Comparison of ENCODE assay signal across 1 cellular context in the genomic region with DNA sequence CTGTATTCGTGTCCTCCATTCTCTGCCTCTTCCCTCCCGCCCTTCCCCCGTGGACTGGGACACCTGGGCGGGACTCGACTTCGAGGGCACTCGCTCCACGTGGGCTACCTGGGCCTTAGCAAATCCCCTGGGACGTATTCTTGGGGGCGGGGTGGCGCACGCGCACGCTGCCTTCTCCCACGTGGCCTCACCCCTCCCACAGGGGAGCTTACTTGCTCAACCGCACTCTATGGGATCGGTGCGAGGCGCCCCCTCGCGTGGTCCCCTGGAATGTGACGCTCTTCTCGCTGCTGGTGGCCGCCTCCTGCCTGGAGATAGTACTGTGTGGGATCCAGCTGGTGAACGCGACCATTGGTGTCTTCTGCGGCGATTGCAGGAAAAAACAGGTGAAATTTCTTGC.
TF ChIP-seq lines count a peak whose summit lies in the region.

No MANE protein-coding gene starts in this region.

TF ChIP-seq in K562, 482 proteins besides CTCF, POLR2A, EP300 and RAD21 (continues in another document):
- TF ChIP-seq PURB (CRISPR knock-in tag; IDR thresholded peaks at IDR 0.05; ENCODE audit: low read depth) (no peak), MEF2A (IDR thresholded peaks at IDR 0.05; ENCODE audit: control insufficient read depth, low read depth, low read length) (no peak), MAZ (CRISPR knock-in tag; conservative IDR thresholded peaks at IDR 0.05 in 1 of 2, IDR thresholded peaks at IDR 0.05 in 1 of 2) (peak in 1 of 2 experiments; percentile 70; a peak in 2 of 4 replicates), PRMT5 (CRISPR knock-in tag; IDR thresholded peaks at IDR 0.05) (no peak), CREM (IDR thresholded peaks at IDR 0.05; ENCODE audit: low read depth) (0 out of 2 replicates have a peak, but pooled peaks have one; percentile 22), MYBL2 (IDR thresholded peaks at IDR 0.05; ENCODE audit: low read depth) (no peak), MYBL2 (CRISPR knock-in tag; IDR thresholded peaks at IDR 0.05; ENCODE audit: borderline replicate concordance) (no peak), L3MBTL2 (IDR thresholded peaks at IDR 0.05) (peak; percentile 96), NFATC3 (IDR thresholded peaks at IDR 0.05) (no peak), NRF1 (conservative IDR thresholded peaks at IDR 0.05 in 1 of 2, IDR thresholded peaks at IDR 0.05 in 1 of 2) (peak; percentile 89 to 91), ZBED1 (IDR thresholded peaks at IDR 0.05) (no peak), CEBPG (CRISPR knock-in tag; IDR thresholded peaks at IDR 0.05) (0 out of 2 replicates have a peak, but pooled peaks have one; percentile 32), CEBPG (tag; conservative IDR thresholded peaks at IDR 0.05 in 1 of 2, IDR thresholded peaks at IDR 0.05 in 1 of 2) (no peak), STAG1 (CRISPR knock-in tag; IDR thresholded peaks at IDR 0.05; ENCODE audit: borderline replicate concordance) (peak; percentile 32; the same call in 1 of the 2 replicates), CEBPB (tag; IDR thresholded peaks at IDR 0.05) (peak; percentile 55), ZNF436 (CRISPR knock-in tag; IDR thresholded peaks at IDR 0.05) (no peak), GABPB1 (CRISPR knock-in tag; IDR thresholded peaks at IDR 0.05) (no peak), MYC (IDR thresholded peaks at IDR 0.05; ENCODE audit: low read depth, low read length) (peak; percentile 71; the same call in 1 of the 2 replicates), MYC (CRISPR knock-in tag; IDR thresholded peaks at IDR 0.05; ENCODE audit: borderline replicate concordance, low read depth) (no peak), TCFL5 (CRISPR knock-in tag; conservative IDR thresholded peaks at IDR 0.05) (no peak)
- TF ChIP-seq, protein P1, sequence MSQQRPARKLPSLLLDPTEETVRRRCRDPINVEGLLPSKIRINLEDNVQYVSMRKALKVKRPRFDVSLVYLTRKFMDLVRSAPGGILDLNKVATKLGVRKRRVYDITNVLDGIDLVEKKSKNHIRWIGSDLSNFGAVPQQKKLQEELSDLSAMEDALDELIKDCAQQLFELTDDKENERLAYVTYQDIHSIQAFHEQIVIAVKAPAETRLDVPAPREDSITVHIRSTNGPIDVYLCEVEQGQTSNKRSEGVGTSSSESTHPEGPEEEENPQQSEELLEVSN (IDR thresholded peaks at IDR 0.05; ENCODE audit: borderline replicate concordance in 1 of 2, extremely low read depth in 1 of 2, insufficient read depth in 1 of 2, insufficient read length in 1 of 2, low read depth in 1 of 2, low read length in 1 of 2, poor library complexity in 1 of 2, severe bottlenecking in 1 of 2) = peak; percentile 79 to 81
- TF ChIP-seq, protein P2, sequence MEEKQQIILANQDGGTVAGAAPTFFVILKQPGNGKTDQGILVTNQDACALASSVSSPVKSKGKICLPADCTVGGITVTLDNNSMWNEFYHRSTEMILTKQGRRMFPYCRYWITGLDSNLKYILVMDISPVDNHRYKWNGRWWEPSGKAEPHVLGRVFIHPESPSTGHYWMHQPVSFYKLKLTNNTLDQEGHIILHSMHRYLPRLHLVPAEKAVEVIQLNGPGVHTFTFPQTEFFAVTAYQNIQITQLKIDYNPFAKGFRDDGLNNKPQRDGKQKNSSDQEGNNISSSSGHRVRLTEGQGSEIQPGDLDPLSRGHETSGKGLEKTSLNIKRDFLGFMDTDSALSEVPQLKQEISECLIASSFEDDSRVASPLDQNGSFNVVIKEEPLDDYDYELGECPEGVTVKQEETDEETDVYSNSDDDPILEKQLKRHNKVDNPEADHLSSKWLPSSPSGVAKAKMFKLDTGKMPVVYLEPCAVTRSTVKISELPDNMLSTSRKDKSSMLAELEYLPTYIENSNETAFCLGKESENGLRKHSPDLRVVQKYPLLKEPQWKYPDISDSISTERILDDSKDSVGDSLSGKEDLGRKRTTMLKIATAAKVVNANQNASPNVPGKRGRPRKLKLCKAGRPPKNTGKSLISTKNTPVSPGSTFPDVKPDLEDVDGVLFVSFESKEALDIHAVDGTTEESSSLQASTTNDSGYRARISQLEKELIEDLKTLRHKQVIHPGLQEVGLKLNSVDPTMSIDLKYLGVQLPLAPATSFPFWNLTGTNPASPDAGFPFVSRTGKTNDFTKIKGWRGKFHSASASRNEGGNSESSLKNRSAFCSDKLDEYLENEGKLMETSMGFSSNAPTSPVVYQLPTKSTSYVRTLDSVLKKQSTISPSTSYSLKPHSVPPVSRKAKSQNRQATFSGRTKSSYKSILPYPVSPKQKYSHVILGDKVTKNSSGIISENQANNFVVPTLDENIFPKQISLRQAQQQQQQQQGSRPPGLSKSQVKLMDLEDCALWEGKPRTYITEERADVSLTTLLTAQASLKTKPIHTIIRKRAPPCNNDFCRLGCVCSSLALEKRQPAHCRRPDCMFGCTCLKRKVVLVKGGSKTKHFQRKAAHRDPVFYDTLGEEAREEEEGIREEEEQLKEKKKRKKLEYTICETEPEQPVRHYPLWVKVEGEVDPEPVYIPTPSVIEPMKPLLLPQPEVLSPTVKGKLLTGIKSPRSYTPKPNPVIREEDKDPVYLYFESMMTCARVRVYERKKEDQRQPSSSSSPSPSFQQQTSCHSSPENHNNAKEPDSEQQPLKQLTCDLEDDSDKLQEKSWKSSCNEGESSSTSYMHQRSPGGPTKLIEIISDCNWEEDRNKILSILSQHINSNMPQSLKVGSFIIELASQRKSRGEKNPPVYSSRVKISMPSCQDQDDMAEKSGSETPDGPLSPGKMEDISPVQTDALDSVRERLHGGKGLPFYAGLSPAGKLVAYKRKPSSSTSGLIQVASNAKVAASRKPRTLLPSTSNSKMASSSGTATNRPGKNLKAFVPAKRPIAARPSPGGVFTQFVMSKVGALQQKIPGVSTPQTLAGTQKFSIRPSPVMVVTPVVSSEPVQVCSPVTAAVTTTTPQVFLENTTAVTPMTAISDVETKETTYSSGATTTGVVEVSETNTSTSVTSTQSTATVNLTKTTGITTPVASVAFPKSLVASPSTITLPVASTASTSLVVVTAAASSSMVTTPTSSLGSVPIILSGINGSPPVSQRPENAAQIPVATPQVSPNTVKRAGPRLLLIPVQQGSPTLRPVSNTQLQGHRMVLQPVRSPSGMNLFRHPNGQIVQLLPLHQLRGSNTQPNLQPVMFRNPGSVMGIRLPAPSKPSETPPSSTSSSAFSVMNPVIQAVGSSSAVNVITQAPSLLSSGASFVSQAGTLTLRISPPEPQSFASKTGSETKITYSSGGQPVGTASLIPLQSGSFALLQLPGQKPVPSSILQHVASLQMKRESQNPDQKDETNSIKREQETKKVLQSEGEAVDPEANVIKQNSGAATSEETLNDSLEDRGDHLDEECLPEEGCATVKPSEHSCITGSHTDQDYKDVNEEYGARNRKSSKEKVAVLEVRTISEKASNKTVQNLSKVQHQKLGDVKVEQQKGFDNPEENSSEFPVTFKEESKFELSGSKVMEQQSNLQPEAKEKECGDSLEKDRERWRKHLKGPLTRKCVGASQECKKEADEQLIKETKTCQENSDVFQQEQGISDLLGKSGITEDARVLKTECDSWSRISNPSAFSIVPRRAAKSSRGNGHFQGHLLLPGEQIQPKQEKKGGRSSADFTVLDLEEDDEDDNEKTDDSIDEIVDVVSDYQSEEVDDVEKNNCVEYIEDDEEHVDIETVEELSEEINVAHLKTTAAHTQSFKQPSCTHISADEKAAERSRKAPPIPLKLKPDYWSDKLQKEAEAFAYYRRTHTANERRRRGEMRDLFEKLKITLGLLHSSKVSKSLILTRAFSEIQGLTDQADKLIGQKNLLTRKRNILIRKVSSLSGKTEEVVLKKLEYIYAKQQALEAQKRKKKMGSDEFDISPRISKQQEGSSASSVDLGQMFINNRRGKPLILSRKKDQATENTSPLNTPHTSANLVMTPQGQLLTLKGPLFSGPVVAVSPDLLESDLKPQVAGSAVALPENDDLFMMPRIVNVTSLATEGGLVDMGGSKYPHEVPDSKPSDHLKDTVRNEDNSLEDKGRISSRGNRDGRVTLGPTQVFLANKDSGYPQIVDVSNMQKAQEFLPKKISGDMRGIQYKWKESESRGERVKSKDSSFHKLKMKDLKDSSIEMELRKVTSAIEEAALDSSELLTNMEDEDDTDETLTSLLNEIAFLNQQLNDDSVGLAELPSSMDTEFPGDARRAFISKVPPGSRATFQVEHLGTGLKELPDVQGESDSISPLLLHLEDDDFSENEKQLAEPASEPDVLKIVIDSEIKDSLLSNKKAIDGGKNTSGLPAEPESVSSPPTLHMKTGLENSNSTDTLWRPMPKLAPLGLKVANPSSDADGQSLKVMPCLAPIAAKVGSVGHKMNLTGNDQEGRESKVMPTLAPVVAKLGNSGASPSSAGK (IDR thresholded peaks at IDR 0.05) = peak; percentile 92
- TF ChIP-seq, protein P3, sequence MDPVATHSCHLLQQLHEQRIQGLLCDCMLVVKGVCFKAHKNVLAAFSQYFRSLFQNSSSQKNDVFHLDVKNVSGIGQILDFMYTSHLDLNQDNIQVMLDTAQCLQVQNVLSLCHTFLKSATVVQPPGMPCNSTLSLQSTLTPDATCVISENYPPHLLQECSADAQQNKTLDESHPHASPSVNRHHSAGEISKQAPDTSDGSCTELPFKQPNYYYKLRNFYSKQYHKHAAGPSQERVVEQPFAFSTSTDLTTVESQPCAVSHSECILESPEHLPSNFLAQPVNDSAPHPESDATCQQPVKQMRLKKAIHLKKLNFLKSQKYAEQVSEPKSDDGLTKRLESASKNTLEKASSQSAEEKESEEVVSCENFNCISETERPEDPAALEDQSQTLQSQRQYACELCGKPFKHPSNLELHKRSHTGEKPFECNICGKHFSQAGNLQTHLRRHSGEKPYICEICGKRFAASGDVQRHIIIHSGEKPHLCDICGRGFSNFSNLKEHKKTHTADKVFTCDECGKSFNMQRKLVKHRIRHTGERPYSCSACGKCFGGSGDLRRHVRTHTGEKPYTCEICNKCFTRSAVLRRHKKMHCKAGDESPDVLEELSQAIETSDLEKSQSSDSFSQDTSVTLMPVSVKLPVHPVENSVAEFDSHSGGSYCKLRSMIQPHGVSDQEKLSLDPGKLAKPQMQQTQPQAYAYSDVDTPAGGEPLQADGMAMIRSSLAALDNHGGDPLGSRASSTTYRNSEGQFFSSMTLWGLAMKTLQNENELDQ (CRISPR knock-in tag; IDR thresholded peaks at IDR 0.05; ENCODE audit: borderline replicate concordance) = no peak
- TF ChIP-seq, protein P4, sequence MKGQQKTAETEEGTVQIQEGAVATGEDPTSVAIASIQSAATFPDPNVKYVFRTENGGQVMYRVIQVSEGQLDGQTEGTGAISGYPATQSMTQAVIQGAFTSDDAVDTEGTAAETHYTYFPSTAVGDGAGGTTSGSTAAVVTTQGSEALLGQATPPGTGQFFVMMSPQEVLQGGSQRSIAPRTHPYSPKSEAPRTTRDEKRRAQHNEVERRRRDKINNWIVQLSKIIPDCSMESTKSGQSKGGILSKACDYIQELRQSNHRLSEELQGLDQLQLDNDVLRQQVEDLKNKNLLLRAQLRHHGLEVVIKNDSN (CRISPR knock-in tag; IDR thresholded peaks at IDR 0.05) = peak; percentile 85
- TF ChIP-seq, protein P5, sequence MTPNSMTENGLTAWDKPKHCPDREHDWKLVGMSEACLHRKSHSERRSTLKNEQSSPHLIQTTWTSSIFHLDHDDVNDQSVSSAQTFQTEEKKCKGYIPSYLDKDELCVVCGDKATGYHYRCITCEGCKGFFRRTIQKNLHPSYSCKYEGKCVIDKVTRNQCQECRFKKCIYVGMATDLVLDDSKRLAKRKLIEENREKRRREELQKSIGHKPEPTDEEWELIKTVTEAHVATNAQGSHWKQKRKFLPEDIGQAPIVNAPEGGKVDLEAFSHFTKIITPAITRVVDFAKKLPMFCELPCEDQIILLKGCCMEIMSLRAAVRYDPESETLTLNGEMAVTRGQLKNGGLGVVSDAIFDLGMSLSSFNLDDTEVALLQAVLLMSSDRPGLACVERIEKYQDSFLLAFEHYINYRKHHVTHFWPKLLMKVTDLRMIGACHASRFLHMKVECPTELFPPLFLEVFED (CRISPR knock-in tag; conservative IDR thresholded peaks at IDR 0.05) = no peak
- TF ChIP-seq, protein P6, sequence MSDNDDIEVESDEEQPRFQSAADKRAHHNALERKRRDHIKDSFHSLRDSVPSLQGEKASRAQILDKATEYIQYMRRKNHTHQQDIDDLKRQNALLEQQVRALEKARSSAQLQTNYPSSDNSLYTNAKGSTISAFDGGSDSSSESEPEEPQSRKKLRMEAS (CRISPR knock-in tag; IDR thresholded peaks at IDR 0.05) = peak; percentile 80
- TF ChIP-seq, protein P7, sequence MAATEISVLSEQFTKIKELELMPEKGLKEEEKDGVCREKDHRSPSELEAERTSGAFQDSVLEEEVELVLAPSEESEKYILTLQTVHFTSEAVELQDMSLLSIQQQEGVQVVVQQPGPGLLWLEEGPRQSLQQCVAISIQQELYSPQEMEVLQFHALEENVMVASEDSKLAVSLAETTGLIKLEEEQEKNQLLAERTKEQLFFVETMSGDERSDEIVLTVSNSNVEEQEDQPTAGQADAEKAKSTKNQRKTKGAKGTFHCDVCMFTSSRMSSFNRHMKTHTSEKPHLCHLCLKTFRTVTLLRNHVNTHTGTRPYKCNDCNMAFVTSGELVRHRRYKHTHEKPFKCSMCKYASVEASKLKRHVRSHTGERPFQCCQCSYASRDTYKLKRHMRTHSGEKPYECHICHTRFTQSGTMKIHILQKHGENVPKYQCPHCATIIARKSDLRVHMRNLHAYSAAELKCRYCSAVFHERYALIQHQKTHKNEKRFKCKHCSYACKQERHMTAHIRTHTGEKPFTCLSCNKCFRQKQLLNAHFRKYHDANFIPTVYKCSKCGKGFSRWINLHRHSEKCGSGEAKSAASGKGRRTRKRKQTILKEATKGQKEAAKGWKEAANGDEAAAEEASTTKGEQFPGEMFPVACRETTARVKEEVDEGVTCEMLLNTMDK (IDR thresholded peaks at IDR 0.05; ENCODE audit: borderline replicate concordance, insufficient read depth, low read depth, low read length, poor library complexity, severe bottlenecking) = peak; percentile 40
- TF ChIP-seq, protein P8, sequence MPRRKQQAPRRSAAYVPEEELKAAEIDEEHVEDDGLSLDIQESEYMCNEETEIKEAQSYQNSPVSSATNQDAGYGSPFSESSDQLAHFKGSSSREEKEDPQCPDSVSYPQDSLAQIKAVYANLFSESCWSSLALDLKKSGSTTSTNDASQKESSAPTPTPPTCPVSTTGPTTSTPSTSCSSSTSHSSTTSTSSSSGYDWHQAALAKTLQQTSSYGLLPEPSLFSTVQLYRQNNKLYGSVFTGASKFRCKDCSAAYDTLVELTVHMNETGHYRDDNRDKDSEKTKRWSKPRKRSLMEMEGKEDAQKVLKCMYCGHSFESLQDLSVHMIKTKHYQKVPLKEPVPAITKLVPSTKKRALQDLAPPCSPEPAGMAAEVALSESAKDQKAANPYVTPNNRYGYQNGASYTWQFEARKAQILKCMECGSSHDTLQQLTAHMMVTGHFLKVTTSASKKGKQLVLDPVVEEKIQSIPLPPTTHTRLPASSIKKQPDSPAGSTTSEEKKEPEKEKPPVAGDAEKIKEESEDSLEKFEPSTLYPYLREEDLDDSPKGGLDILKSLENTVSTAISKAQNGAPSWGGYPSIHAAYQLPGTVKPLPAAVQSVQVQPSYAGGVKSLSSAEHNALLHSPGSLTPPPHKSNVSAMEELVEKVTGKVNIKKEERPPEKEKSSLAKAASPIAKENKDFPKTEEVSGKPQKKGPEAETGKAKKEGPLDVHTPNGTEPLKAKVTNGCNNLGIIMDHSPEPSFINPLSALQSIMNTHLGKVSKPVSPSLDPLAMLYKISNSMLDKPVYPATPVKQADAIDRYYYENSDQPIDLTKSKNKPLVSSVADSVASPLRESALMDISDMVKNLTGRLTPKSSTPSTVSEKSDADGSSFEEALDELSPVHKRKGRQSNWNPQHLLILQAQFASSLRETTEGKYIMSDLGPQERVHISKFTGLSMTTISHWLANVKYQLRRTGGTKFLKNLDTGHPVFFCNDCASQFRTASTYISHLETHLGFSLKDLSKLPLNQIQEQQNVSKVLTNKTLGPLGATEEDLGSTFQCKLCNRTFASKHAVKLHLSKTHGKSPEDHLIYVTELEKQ (CRISPR knock-in tag; IDR thresholded peaks at IDR 0.05) = no peak
- TF ChIP-seq, protein P9, sequence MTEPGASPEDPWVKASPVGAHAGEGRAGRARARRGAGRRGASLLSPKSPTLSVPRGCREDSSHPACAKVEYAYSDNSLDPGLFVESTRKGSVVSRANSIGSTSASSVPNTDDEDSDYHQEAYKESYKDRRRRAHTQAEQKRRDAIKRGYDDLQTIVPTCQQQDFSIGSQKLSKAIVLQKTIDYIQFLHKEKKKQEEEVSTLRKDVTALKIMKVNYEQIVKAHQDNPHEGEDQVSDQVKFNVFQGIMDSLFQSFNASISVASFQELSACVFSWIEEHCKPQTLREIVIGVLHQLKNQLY (CRISPR knock-in tag; conservative IDR thresholded peaks at IDR 0.05) = no peak
